ENCODE assay signal across 8 cellular contexts in the genomic region with DNA sequence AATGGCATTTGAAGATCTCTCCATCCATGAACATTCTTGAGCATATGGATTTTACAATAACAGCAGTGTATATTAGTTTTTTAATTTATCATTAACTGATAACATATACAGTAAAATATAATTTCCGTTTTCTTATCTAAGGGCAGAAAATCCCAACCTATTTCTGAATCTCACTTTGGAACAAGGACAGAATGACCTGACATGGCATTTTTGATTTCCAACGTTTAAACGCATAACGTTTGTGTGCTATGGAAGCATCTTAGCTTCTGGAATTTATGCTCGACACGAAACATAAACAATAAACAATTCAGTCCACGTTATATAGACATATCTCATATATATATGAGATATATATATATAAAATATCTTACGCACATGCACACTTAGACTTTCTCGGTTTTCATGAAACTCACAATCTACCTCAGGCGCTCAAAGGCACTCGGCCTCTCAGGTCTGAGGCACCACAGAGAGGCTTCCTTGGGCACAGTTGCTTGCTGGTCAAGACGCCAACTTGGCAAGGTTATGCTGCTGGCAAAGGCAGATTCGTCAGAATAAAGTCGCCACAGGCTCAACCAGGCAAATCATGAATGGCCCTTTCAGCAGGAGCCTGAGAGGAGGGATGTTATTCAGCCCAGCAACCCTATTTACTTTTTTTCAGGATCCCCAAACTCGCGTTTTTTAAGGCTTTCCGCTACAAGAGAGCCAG. TPM values are rescaled to one million over a fixed set of nuclear protein-coding genes. Genes with fewer than 3 reads are reported as not detected.
A peak's percentile ranks its signal among the peaks of the same experiment; 100 is the strongest.
DNase-seq lines count a peak whose midpoint lies in the region; ATAC-seq and TF ChIP-seq lines count a peak whose summit lies in the region.

No MANE protein-coding gene starts in this region.

- no peak overlapping the region for H4K5ac ChIP-seq in IMR-90 (ENCODE audit: low read depth, low read length)

- H2BK120ac ChIP-seq in IMR-90 (ENCODE audit: low read depth, low read length): no peak overlapping the region

- no peak overlapping the region for H3K14ac ChIP-seq in IMR-90 (replicated peaks; ENCODE audit: low read depth, low read length)

- no peaks in the 10 kb centered on the region for H3K79me1 ChIP-seq in IMR-90 (ENCODE audit: low read depth in 1 of 2, low read length in 2 of 2)

- no TSS peak for BruUV-seq in IMR-90 (replicated peaks; lab: Mats Ljungman, UMichigan)

- no peak overlapping the region; the same call in 1 of the 2 replicates for H3K4me2 ChIP-seq in IMR-90 (ENCODE audit: low read depth, low read length)

- no peak for ATAC-seq in IMR-90 (ENCODE audit: low read depth)
- ATAC-seq in GM19395 (IDR thresholded peaks at IDR 0.05; ENCODE audit: unreplicated experiment): no peak
- no peak for ATAC-seq in GM18498 (IDR thresholded peaks at IDR 0.05; ENCODE audit: unreplicated experiment)

- POLR2A ChIA-PET in IMR-90 (lab: Charles Lee; ENCODE audit: unreplicated experiment): no interaction called here

- no peak for TF ChIP-seq CTCF in IMR-90 (conservative IDR thresholded peaks at IDR 0.05; ENCODE audit: low read depth, low read length)
- TF ChIP-seq CTCF in breast epithelium (IDR thresholded peaks at IDR 0.05): no peak

- H3K56ac ChIP-seq in IMR-90 (ENCODE audit: extremely low read depth, insufficient read depth, low read length): no peak overlapping the region

- DNase-seq in Ammon's horn (ENCODE audit: low spot score) (peak; percentile 82), IMR-90 (no peak), breast epithelium (ENCODE audit: low spot score in 2 of 2) (peak in 1 of 2 donors; percentile 20), AG08395 (ENCODE audit: low spot score) (no peak)
- no peak for DNase-seq in effector memory CD4-positive, alpha-beta T cell

- H2BK20ac ChIP-seq in IMR-90 (ENCODE audit: low read depth, low read length): no peak overlapping the region

- TF ChIP-seq POLR2A in IMR-90 (IDR thresholded peaks at IDR 0.05; ENCODE audit: low read depth, low read length) (no peak), breast epithelium (IDR thresholded peaks at IDR 0.05) (no peak)

- peaks cover 24% of the 10 kb centered on the region for H3K27me3 ChIP-seq in IMR-90 (ENCODE audit: control insufficient read depth, insufficient read depth, low read length)
- peaks cover 0 to 5% of the 10 kb centered on the region in 2 donors for H3K27me3 ChIP-seq in breast epithelium
- peaks cover 3% of the 10 kb centered on the region for H3K27me3 ChIP-seq in mucosa of stomach (ENCODE audit: control insufficient read depth, insufficient read depth, low read length)
- H3K27me3 ChIP-seq in effector memory CD4-positive, alpha-beta T cell (replicated peaks; ENCODE audit: control insufficient read depth, insufficient read depth, low read length, poor library complexity, severe bottlenecking): no peaks in the 10 kb centered on the region

- H3K36me3 ChIP-seq in IMR-90 (ENCODE audit: control insufficient read depth, insufficient read depth, low read length): no peaks in the 10 kb centered on the region
- H3K36me3 ChIP-seq in breast epithelium: no peaks in the 10 kb centered on the region
- H3K36me3 ChIP-seq in mucosa of stomach (ENCODE audit: control insufficient read depth, insufficient read depth, low read length): no peaks in the 10 kb centered on the region
- H3K36me3 ChIP-seq in effector memory CD4-positive, alpha-beta T cell (ENCODE audit: control insufficient read depth, insufficient read depth, low read length): no peaks in the 10 kb centered on the region

- no peak overlapping the region for H2BK5ac ChIP-seq in IMR-90 (ENCODE audit: low read depth, low read length, poor library complexity, severe bottlenecking)

- no peaks in the 10 kb centered on the region for H3K9me3 ChIP-seq in IMR-90 (ENCODE audit: control insufficient read depth, insufficient read depth, low read length)
- no peaks in the 10 kb centered on the region for H3K9me3 ChIP-seq in breast epithelium
- H3K9me3 ChIP-seq in mucosa of stomach (ENCODE audit: control insufficient read depth, low read length): no peaks in the 10 kb centered on the region
- no peaks in the 10 kb centered on the region for H3K9me3 ChIP-seq in effector memory CD4-positive, alpha-beta T cell (ENCODE audit: control insufficient read depth, low read length)

- no peak overlapping the region for H2AK5ac ChIP-seq in IMR-90 (ENCODE audit: low read depth, low read length)

- no peaks in the 10 kb centered on the region for H4K20me1 ChIP-seq in IMR-90 (ENCODE audit: insufficient read depth, low read length)

- H3K4me3 ChIP-seq in IMR-90 (ENCODE audit: insufficient read depth, low read depth, low read length): no peak overlapping the region
- peak overlapping the region in 2 of 3 donors; percentile 65 to 77 for H3K4me3 ChIP-seq in breast epithelium
- H3K4me3 ChIP-seq in mucosa of stomach (ENCODE audit: low read length): peak overlapping the region; percentile 11
- no peak overlapping the region for H3K4me3 ChIP-seq in effector memory CD4-positive, alpha-beta T cell (ENCODE audit: insufficient read depth, low read depth, low read length, poor library complexity, severe bottlenecking)

- H2AK9ac ChIP-seq in IMR-90 (replicated peaks; ENCODE audit: low read depth, low read length, poor library complexity): no peak overlapping the region

- H3K9me1 ChIP-seq in IMR-90 (ENCODE audit: insufficient read depth, low read length): no peaks in the 10 kb centered on the region

- CTCF ChIA-PET in IMR-90 (lab: Yijun Ruan, JAX): no interaction called here

- H4K91ac ChIP-seq in IMR-90 (ENCODE audit: insufficient read depth, low read depth, low read length): no peak overlapping the region

- H3K27ac ChIP-seq in IMR-90 (ENCODE audit: insufficient read depth, low read length) (no peak overlapping the region), breast epithelium (peak overlapping the region; percentile 79 to 80)
- no peak overlapping the region for H3K27ac ChIP-seq in effector memory CD4-positive, alpha-beta T cell (ENCODE audit: insufficient read depth, low read length, poor library complexity, severe bottlenecking)

- H2AFZ ChIP-seq in IMR-90 (replicated peaks; ENCODE audit: low read length, poor library complexity): no peak overlapping the region

- in situ Hi-C loops in IMR-90 (cut with MboI; ENCODE audit: low sequenced_read_pairs): no loop called here

- intact Hi-C loops in IMR-90 (cut with micrococcal nuclease) (no loop called here), breast epithelium (cut with DNase I; ENCODE audit: low total_unique reads) (loop anchor here (5.0 kb wide), 1 partner anchor 650 kb away; no protein-coding TSS in a partner anchor)

- no peak overlapping the region for H4K8ac ChIP-seq in IMR-90 (ENCODE audit: low read depth in 2 of 2, low read length in 2 of 2)

- H3K9ac ChIP-seq in IMR-90 (ENCODE audit: low read depth, low read length) (no peak overlapping the region), mucosa of stomach (ENCODE audit: low read length) (peak overlapping the region; percentile 58)

- H3K4me1 ChIP-seq in IMR-90 (ENCODE audit: control insufficient read depth, insufficient read depth, low read length) (peaks cover 1% of the 10 kb centered on the region; the same call in 1 of the 2 replicates), breast epithelium (no peaks in the 10 kb centered on the region), mucosa of stomach (ENCODE audit: control insufficient read depth, insufficient read depth, low read length) (peaks cover 7% of the 10 kb centered on the region)
- peaks cover 2% of the 10 kb centered on the region for H3K4me1 ChIP-seq in effector memory CD4-positive, alpha-beta T cell (ENCODE audit: control insufficient read depth, insufficient read depth, low read length, poor library complexity, severe bottlenecking)

- 34% methylated on average over 5 of the region's 17 CpGs; no CpG with 5 or more reads in 1 of the 2 experiments for WGBS in IMR-90 (ENCODE audit: extremely low coverage in 2 of 2, insufficient read length in 1 of 2), 2 experiments

- dilution Hi-C loops in IMR-90 (cut with HindIII; ENCODE audit: low sequenced_read_pairs, unreplicated experiment): no loop called here

- no peak for TF ChIP-seq RAD21 in IMR-90 (IDR thresholded peaks at IDR 0.05; ENCODE audit: low read length)

- H3K18ac ChIP-seq in IMR-90 (ENCODE audit: low read depth, low read length): no peak overlapping the region

- no peak overlapping the region for H3K23ac ChIP-seq in IMR-90 (ENCODE audit: low read depth, low read length)

- no peak overlapping the region for H3K4ac ChIP-seq in IMR-90 (ENCODE audit: low read depth, low read length)

- H2BK15ac ChIP-seq in IMR-90 (ENCODE audit: low read depth, low read length): no peak overlapping the region

TF ChIP-seq in IMR-90, 13 proteins besides CTCF, POLR2A, EP300 and RAD21:
- TF ChIP-seq RFX5 (IDR thresholded peaks at IDR 0.05; ENCODE audit: low read depth, low read length): no peak
- peak; percentile 36; the same call in 1 of the 2 replicates for TF ChIP-seq MAFK (IDR thresholded peaks at IDR 0.05; ENCODE audit: low read depth, low read length)
- TF ChIP-seq BHLHE40 (IDR thresholded peaks at IDR 0.05; ENCODE audit: low read depth, low read length): no peak

RNA-seq across cellular contexts. Expression of a gene that starts 1.0 kb away (rescaled TPM):
- not detected in 2 replicates for total RNA-seq in IMR-90 (2012; rRNA removed)
- polyA plus RNA-seq in IMR-90 (2012; rRNA removed): not detected in 2 replicates
- not detected in 2 replicates for polyA plus RNA-seq in IMR-90 (2012; cell fraction: cytosol; rRNA removed)
- not detected in 2 replicates for polyA plus RNA-seq in IMR-90 (2012; cell fraction: nucleus; rRNA removed; ENCODE audit: low replicate concordance)
- 10 to 100 TPM in 1 of 3 donors, 1 to 10 TPM in 1, under 1 TPM in 1; 0.16 to 14.9 (median 3.9) TPM for total RNA-seq in breast epithelium

Comparison
In these comparisons a context has a peak if more than half of its experiments do, and no peak if none do; other contexts are left out.
1. H3K27ac ChIP-seq: peak in breast epithelium (2 of 2); none in IMR-90 (single experiment) and effector memory CD4-positive, alpha-beta T cell (single experiment).
2. H3K4me3 ChIP-seq: peak in breast epithelium (2 of 3) and mucosa of stomach (single experiment); none in IMR-90 (single experiment) and effector memory CD4-positive, alpha-beta T cell (single experiment).